19 cellular contexts compared by ENCODE assay signal in the genomic region with DNA sequence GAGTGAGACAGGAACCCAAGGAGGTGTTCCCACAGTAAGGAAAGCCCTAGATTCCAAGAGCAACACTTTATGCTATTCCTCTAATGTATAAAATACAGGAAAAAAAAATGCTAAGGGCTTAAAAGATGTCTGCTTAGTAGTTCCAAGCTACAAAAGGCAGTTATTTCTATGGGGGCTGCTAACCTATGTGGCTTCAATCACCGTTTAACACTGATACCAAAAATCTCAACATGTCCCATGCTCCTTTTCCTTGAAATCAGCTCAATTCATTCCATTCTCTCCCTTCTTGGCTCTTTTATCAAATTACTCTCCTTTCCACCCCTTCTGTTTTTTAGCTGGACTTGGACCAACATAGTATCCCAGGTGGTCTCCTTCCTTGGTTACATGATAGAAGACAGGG. TPM values are rescaled to one million over a fixed set of nuclear protein-coding genes. Genes with fewer than 3 reads are reported as not detected.
DNase-seq lines count a peak whose midpoint lies in the region; ATAC-seq and TF ChIP-seq lines count a peak whose summit lies in the region.
"Had no signal": no experiment of that assay in that cellular context is flagged by ENCODE, and none has a peak within 500 bp of the region (broad histone marks: within the 10 kb centered on the region; RNA-seq: fewer than 3 reads in every experiment).

No MANE protein-coding gene starts in this region.

- TF ChIP-seq CTCF in gastroesophageal sphincter (IDR thresholded peaks at IDR 0.05) (no peak), thoracic aorta (IDR thresholded peaks at IDR 0.05) (no peak)

- no peak for DNase-seq in activated naive CD4-positive, alpha-beta T cell treated with anti-CD3 and anti-CD28 coated beads for 36 hours
- no peak for DNase-seq in activated naive CD4-positive, alpha-beta T cell treated with anti-CD3 and anti-CD28 coated beads, Interleukin-2, amount 50 U/mL, for 72 hours (ENCODE audit: low spot score in 2 of 2)
- DNase-seq in thoracic aorta (ENCODE audit: low spot score) (no peak), NCI-H1105 (lab: John Stamatoyannopoulos, UW) (no peak), H7 (no peak), foreskin melanocyte (no peak)
- DNase-seq: activated CD4-positive, CD25-positive, alpha-beta regulatory T cell treated with anti-CD3 and anti-CD28 coated beads, Interleukin-2, amount 50 U/mL, for 72 hours; activated T-cell treated with anti-CD3 and anti-CD28 coated beads, Interleukin-2, amount 50 U/mL, for 48 hours; COR-L47; hypothalamus; left cardiac atrium; NCI-H2081; NCI-H748 treated with DMSO at 0.1 percent for 48 hours; psoas muscle; RPMI8226; T-helper 2 cell; thyroid gland had no signal

- TF ChIP-seq POLR2A in gastroesophageal sphincter (IDR thresholded peaks at IDR 0.05), result no peak

- H3K27me3 ChIP-seq in gastroesophageal sphincter (no peaks in the 10 kb centered on the region), thoracic aorta (replicated peaks; ENCODE audit: insufficient read depth) (no peaks in the 10 kb centered on the region), H7 (ENCODE audit: control insufficient read depth, insufficient read depth, low read length) (no peaks in the 10 kb centered on the region)
- H3K27me3 ChIP-seq: thyroid gland had no signal

- peak overlapping the region; percentile 5 for H3K27ac Mint-ChIP-seq in activated naive CD4-positive, alpha-beta T cell treated with anti-CD3 and anti-CD28 coated beads for 36 hours
- H3K27ac Mint-ChIP-seq in activated naive CD4-positive, alpha-beta T cell treated with anti-CD3 and anti-CD28 coated beads, Interleukin-2, amount 50 U/mL, for 72 hours, result peak overlapping the region in 1 of 2 donors; percentile 22
- peak overlapping the region; percentile 78 for H3K27ac Mint-ChIP-seq in activated naive CD8-positive, alpha-beta T cell

- H3K4me1 ChIP-seq in gastroesophageal sphincter, result peaks cover 10 to 41% (median 13%) of the 10 kb centered on the region in 3 donors
- H3K4me1 ChIP-seq in thoracic aorta (ENCODE audit: control insufficient read depth in 1 of 2, low read depth in 2 of 2), result peaks cover 17 to 46% of the 10 kb centered on the region in 2 donors
- H3K4me1 ChIP-seq: psoas muscle had no signal

- H3K4me3 ChIP-seq in gastroesophageal sphincter (no peak overlapping the region), thoracic aorta (no peak overlapping the region), H7 (ENCODE audit: insufficient read depth, low read depth, low read length) (no peak overlapping the region)
- H3K4me3 ChIP-seq: psoas muscle, thyroid gland had no signal

- H3K27ac ChIP-seq in gastroesophageal sphincter, result peak overlapping the region in 3 of 4 donors; percentile 58 to 63 (median 63)
- H3K27ac ChIP-seq in thoracic aorta, result peak overlapping the region; percentile 51 to 52
- H3K27ac ChIP-seq: psoas muscle, thyroid gland had no signal

- H3K4me1 Mint-ChIP-seq in activated naive CD4-positive, alpha-beta T cell treated with anti-CD3 and anti-CD28 coated beads for 36 hours (ENCODE audit: low read depth), result peaks cover 14% of the 10 kb centered on the region
- peaks cover 27% of the 10 kb centered on the region for H3K4me1 Mint-ChIP-seq in activated naive CD8-positive, alpha-beta T cell (ENCODE audit: low read depth)

- peaks cover 44% of the 10 kb centered on the region for H3K36me3 Mint-ChIP-seq in activated naive CD4-positive, alpha-beta T cell treated with anti-CD3 and anti-CD28 coated beads for 36 hours (ENCODE audit: low read depth)
- H3K36me3 Mint-ChIP-seq in activated naive CD4-positive, alpha-beta T cell treated with anti-CD3 and anti-CD28 coated beads, Interleukin-2, amount 50 U/mL, for 72 hours, result peaks cover 8 to 27% of the 10 kb centered on the region in 2 donors
- H3K36me3 Mint-ChIP-seq in activated naive CD8-positive, alpha-beta T cell, result peaks cover 7% of the 10 kb centered on the region

- H3K9me3 ChIP-seq in gastroesophageal sphincter, result no peaks in the 10 kb centered on the region
- H3K9me3 ChIP-seq in thoracic aorta, result no peaks in the 10 kb centered on the region
- H3K9me3 ChIP-seq: psoas muscle, thyroid gland had no signal

- no peaks in the 10 kb centered on the region for H3K27me3 Mint-ChIP-seq in activated naive CD4-positive, alpha-beta T cell treated with anti-CD3 and anti-CD28 coated beads for 36 hours (ENCODE audit: low read depth)
- H3K27me3 Mint-ChIP-seq in activated naive CD8-positive, alpha-beta T cell, result no peaks in the 10 kb centered on the region

- H3K9me3 Mint-ChIP-seq in activated naive CD4-positive, alpha-beta T cell treated with anti-CD3 and anti-CD28 coated beads for 36 hours, result no peaks in the 10 kb centered on the region
- no peaks in the 10 kb centered on the region for H3K9me3 Mint-ChIP-seq in activated naive CD4-positive, alpha-beta T cell treated with anti-CD3 and anti-CD28 coated beads, Interleukin-2, amount 50 U/mL, for 72 hours
- H3K9me3 Mint-ChIP-seq in activated naive CD8-positive, alpha-beta T cell (ENCODE audit: low read depth), result no peaks in the 10 kb centered on the region

- WGBS in gastroesophageal sphincter (ENCODE audit: low coverage in 1 of 2), 2 donors, result 67 to 86% methylated on average over 1 of the region's 1 CpG

- CTCF ChIA-PET in activated naive CD4-positive, alpha-beta T cell treated with anti-CD3 and anti-CD28 coated beads for 36 hours (lab: Charles Lee), result interaction anchor here (0.6 to 4.4 kb wide), 7 partner anchors 8 to 407 kb away, joined by 3 to 19 read pairs (median 3); no protein-coding TSS in a partner anchor

- intact Hi-C loops in activated naive CD4-positive, alpha-beta T cell treated with anti-CD3 and anti-CD28 coated beads for 36 hours (cut with micrococcal nuclease), result no loop called here

- TF ChIP-seq EP300 in gastroesophageal sphincter (IDR thresholded peaks at IDR 0.05), result no peak

- H3K36me3 ChIP-seq in gastroesophageal sphincter, result peaks cover 0 to 92% of the 10 kb centered on the region in 2 donors
- peaks cover 11% of the 10 kb centered on the region for H3K36me3 ChIP-seq in thoracic aorta
- peaks cover 25% of the 10 kb centered on the region for H3K36me3 ChIP-seq in H7 (replicated peaks; ENCODE audit: control insufficient read depth, insufficient read depth, low read length)

- no peak overlapping the region for H3K4me3 Mint-ChIP-seq in activated naive CD4-positive, alpha-beta T cell treated with anti-CD3 and anti-CD28 coated beads for 36 hours
- H3K4me3 Mint-ChIP-seq in activated naive CD8-positive, alpha-beta T cell, result no peak overlapping the region

- no peak for ATAC-seq in activated naive CD4-positive, alpha-beta T cell treated with anti-CD3 and anti-CD28 coated beads, Interleukin-2, amount 50 U/mL, for 72 hours
- no peak for ATAC-seq in gastroesophageal sphincter
- no peak for ATAC-seq in thoracic aorta (ENCODE audit: insufficient number of reproducible peaks, low FRiP score, low read depth)
- ATAC-seq: left cardiac atrium, psoas muscle had no signal

RNA-seq across cellular contexts. Expression of a gene that starts 20.6 kb away (rescaled TPM):
- total RNA-seq in activated naive CD4-positive, alpha-beta T cell treated with anti-CD3 and anti-CD28 coated beads for 36 hours, result 10 to 100 TPM; 58.1 to 61.6 TPM
- 100 to 1,000 TPM in 1 of 2 donors, 10 to 100 TPM in 1; 60.5 to 108 TPM for total RNA-seq in activated naive CD4-positive, alpha-beta T cell treated with anti-CD3 and anti-CD28 coated beads, Interleukin-2, amount 50 U/mL, for 72 hours
- total RNA-seq in gastroesophageal sphincter, result 100 to 1,000 TPM in 2 of 4 donors, 10 to 100 TPM in 2; 32.0 to 125 (median 81.0) TPM
- total RNA-seq in thoracic aorta, result 100 to 1,000 TPM; 172 to 203 TPM
- total RNA-seq in H7 (2014; rRNA removed; shearing (Covaris generic)), result 44.3 and 54.4 TPM in 2 replicates
